Comparison of ENCODE assay signal across 25 cellular contexts in the genomic region with DNA sequence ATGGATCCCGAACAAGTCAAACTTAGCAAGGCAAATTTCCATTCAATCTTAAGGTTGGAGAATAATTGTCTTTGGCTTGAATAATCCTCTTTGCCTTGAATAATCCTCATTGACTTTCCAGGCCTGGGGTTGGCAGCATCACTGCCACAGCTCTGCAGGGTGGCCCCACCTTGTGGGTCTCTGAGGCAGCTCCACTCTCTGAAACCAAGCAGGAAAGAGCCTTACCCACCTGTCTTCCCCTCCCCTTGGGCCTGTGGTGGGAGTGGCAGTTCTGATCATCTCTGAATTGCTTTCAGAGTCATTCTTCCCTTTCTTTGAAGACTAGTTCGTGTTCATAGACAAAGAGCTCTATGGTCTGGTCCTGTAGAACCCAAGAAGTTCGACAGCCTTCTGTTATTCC. TPM values are rescaled to one million over a fixed set of nuclear protein-coding genes. Genes with fewer than 3 reads are reported as not detected.
DNase-seq lines count a peak whose midpoint lies in the region; ATAC-seq and TF ChIP-seq lines count a peak whose summit lies in the region.
"Had no signal": no experiment of that assay in that cellular context is flagged by ENCODE, and none has a peak within 500 bp of the region (broad histone marks: within the 10 kb centered on the region; RNA-seq: fewer than 3 reads in every experiment).

No MANE protein-coding gene starts in this region.

- no peak overlapping the region for H3K4me3 Mint-ChIP-seq in activated T-cell treated with anti-CD3 and anti-CD28 coated beads, Interleukin-2, amount 50 U/mL, for 72 hours
- H3K4me3 Mint-ChIP-seq in activated T-cell treated with anti-CD3 and anti-CD28 coated beads, Interleukin-2, amount 50 U/mL, for 24 hours = no peak overlapping the region
- no peak overlapping the region for H3K4me3 Mint-ChIP-seq in GM23338
- H3K4me3 Mint-ChIP-seq in activated CD8-positive, alpha-beta T cell treated with anti-CD3 and anti-CD28 coated beads for 36 hours = no peak overlapping the region
- H3K4me3 Mint-ChIP-seq in stimulated activated memory B cell treated with anti-CD40 and anti-IgM and Interleukin-4, amounts not matched to agents 10 μg/mL and 1 μg/mL and 100 μg/mL, for 72 hours = no peak overlapping the region
- H3K4me3 Mint-ChIP-seq: activated naive CD4-positive, alpha-beta T cell treated with anti-CD3 and anti-CD28 coated beads, Interleukin-2, amount 50 U/mL, for 24 hours; neural crest cell; stimulated activated naive B cell treated with anti-CD40 and anti-IgM and Interleukin-4, amounts not matched to agents 10 μg/mL and 1 μg/mL and 100 μg/mL, for 72 hours had no signal

- H3K9me2 ChIP-seq in GM23338 (ENCODE audit: insufficient read depth) (no peaks in the 10 kb centered on the region), MM.1S (replicated peaks; ENCODE audit: insufficient read depth, low read length) (no peaks in the 10 kb centered on the region)

- ATAC-seq in activated T-cell treated with anti-CD3 and anti-CD28 coated beads, Interleukin-2, amount 50 U/mL, for 72 hours (replicated peaks in 1 of 2) = peak; percentile 47 to 53
- ATAC-seq in GM23338 (peak; percentile 67), HG02623 (IDR thresholded peaks at IDR 0.05; ENCODE audit: unreplicated experiment) (no peak)
- peak; percentile 72 for ATAC-seq in activated CD8-positive, alpha-beta T cell treated with anti-CD3 and anti-CD28 coated beads for 36 hours
- ATAC-seq in stimulated activated memory B cell treated with anti-CD40 and anti-IgM and Interleukin-4, amounts not matched to agents 10 μg/mL and 1 μg/mL and 100 μg/mL, for 72 hours = no peak
- ATAC-seq: mucosa of descending colon; right cardiac atrium; stimulated activated naive B cell treated with anti-CD40 and anti-IgM and Interleukin-4, amounts not matched to agents 10 μg/mL and 1 μg/mL and 100 μg/mL, for 72 hours had no signal

- no peaks in the 10 kb centered on the region for H3F3A ChIP-seq in GM23338 (replicated peaks; ENCODE audit: low read depth)
- H3F3A ChIP-seq in MM.1S (ENCODE audit: insufficient read depth, low read length) = no peaks in the 10 kb centered on the region

- intact Hi-C loops in activated CD8-positive, alpha-beta T cell treated with anti-CD3 and anti-CD28 coated beads for 36 hours (cut with micrococcal nuclease) = no loop called here

- H3K36me3 ChIP-seq in GM23338 (ENCODE audit: insufficient read depth) (no peaks in the 10 kb centered on the region), MM.1S (replicated peaks; ENCODE audit: insufficient read depth, low read length) (no peaks in the 10 kb centered on the region)
- H3K36me3 ChIP-seq: BE2C, thoracic aorta, vagina had no signal

- H3K9me3 Mint-ChIP-seq in activated T-cell treated with anti-CD3 and anti-CD28 coated beads, Interleukin-2, amount 50 U/mL, for 72 hours = no peaks in the 10 kb centered on the region
- H3K9me3 Mint-ChIP-seq in activated T-cell treated with anti-CD3 and anti-CD28 coated beads, Interleukin-2, amount 50 U/mL, for 24 hours = no peaks in the 10 kb centered on the region
- H3K9me3 Mint-ChIP-seq in GM23338 = peaks cover 3% of the 10 kb centered on the region; the same call in 1 of the 3 replicates
- peaks cover 1% of the 10 kb centered on the region for H3K9me3 Mint-ChIP-seq in activated CD8-positive, alpha-beta T cell treated with anti-CD3 and anti-CD28 coated beads for 36 hours
- no peaks in the 10 kb centered on the region for H3K9me3 Mint-ChIP-seq in stimulated activated memory B cell treated with anti-CD40 and anti-IgM and Interleukin-4, amounts not matched to agents 10 μg/mL and 1 μg/mL and 100 μg/mL, for 72 hours
- H3K9me3 Mint-ChIP-seq: activated naive CD4-positive, alpha-beta T cell treated with anti-CD3 and anti-CD28 coated beads, Interleukin-2, amount 50 U/mL, for 24 hours; neural crest cell; stimulated activated naive B cell treated with anti-CD40 and anti-IgM and Interleukin-4, amounts not matched to agents 10 μg/mL and 1 μg/mL and 100 μg/mL, for 72 hours had no signal

- H3K79me2 ChIP-seq in GM23338 (replicated peaks; ENCODE audit: insufficient read depth) (no peaks in the 10 kb centered on the region), MM.1S (ENCODE audit: low read length) (peaks cover 23% of the 10 kb centered on the region)
- H3K79me2 ChIP-seq: parathyroid adenoma had no signal

- H3K4me1 Mint-ChIP-seq in activated T-cell treated with anti-CD3 and anti-CD28 coated beads, Interleukin-2, amount 50 U/mL, for 72 hours (ENCODE audit: low read depth) = peaks cover 17% of the 10 kb centered on the region
- peaks cover 18% of the 10 kb centered on the region for H3K4me1 Mint-ChIP-seq in activated T-cell treated with anti-CD3 and anti-CD28 coated beads, Interleukin-2, amount 50 U/mL, for 24 hours (ENCODE audit: low read depth)
- H3K4me1 Mint-ChIP-seq in GM23338 = no peaks in the 10 kb centered on the region
- peaks cover 27% of the 10 kb centered on the region for H3K4me1 Mint-ChIP-seq in activated CD8-positive, alpha-beta T cell treated with anti-CD3 and anti-CD28 coated beads for 36 hours (ENCODE audit: low read depth)
- peaks cover 13% of the 10 kb centered on the region for H3K4me1 Mint-ChIP-seq in stimulated activated memory B cell treated with anti-CD40 and anti-IgM and Interleukin-4, amounts not matched to agents 10 μg/mL and 1 μg/mL and 100 μg/mL, for 72 hours
- H3K4me1 Mint-ChIP-seq: neural crest cell had no signal

- H2AFZ ChIP-seq in GM23338 (no peak overlapping the region), MM.1S (ENCODE audit: low read length) (no peak overlapping the region)
- H2AFZ ChIP-seq: parathyroid adenoma had no signal

- H3K9me3 ChIP-seq in MM.1S (replicated peaks; ENCODE audit: insufficient read depth, low read length) = no peaks in the 10 kb centered on the region
- H3K9me3 ChIP-seq: BE2C, mucosa of descending colon, thoracic aorta, vagina had no signal

- CTCF ChIA-PET in activated CD8-positive, alpha-beta T cell treated with anti-CD3 and anti-CD28 coated beads for 36 hours (lab: Charles Lee) = interaction anchor here (0.7 to 1.3 kb wide), 3 partner anchors 20 to 53 kb away, joined by 3 to 6 read pairs (median 4); no protein-coding TSS in a partner anchor

- H4K20me1 ChIP-seq in GM23338 (replicated peaks; ENCODE audit: insufficient read depth) (no peaks in the 10 kb centered on the region), MM.1S (ENCODE audit: insufficient read depth, low read length) (no peaks in the 10 kb centered on the region)

- no peaks in the 10 kb centered on the region for H3K4me1 ChIP-seq in GM23338 (ENCODE audit: insufficient read depth)
- 0 out of 2 replicates have a peak, but pooled peaks cover 9% of the 10 kb centered on the region for H3K4me1 ChIP-seq in MM.1S (ENCODE audit: low read length)
- H3K4me1 ChIP-seq: BE2C, parathyroid adenoma, vagina had no signal

- POLR2A ChIA-PET in activated CD8-positive, alpha-beta T cell treated with anti-CD3 and anti-CD28 coated beads for 36 hours (lab: Charles Lee) = no interaction called here

- peak in 1 of 2 donors; percentile 7 for DNase-seq in activated T-cell treated with anti-CD3 and anti-CD28 coated beads, Interleukin-2, amount 50 U/mL, for 72 hours
- no peak for DNase-seq in activated T-cell treated with anti-CD3 and anti-CD28 coated beads, Interleukin-2, amount 50 U/mL, for 24 hours
- DNase-seq in GM23338 (ENCODE audit: low spot score) (peak; percentile 8), MM.1S (no peak), NCI-H2029 treated with DMSO at 0.1 percent for 48 hours (lab: John Stamatoyannopoulos, UW) (no peak)
- peak; percentile 26 for DNase-seq in activated CD8-positive, alpha-beta T cell treated with anti-CD3 and anti-CD28 coated beads for 36 hours
- DNase-seq: activated CD8-positive, alpha-beta memory T cell treated with anti-CD3 and anti-CD28 coated beads for 24 hours; activated T-cell treated with anti-CD3 and anti-CD28 coated beads, Interleukin-2, amount 50 U/mL, for 48 hours; BE2C; glutamatergic neuron; mucosa of descending colon; NCI-H187; OCI-M1; right cardiac atrium; stimulated activated CD4-positive, alpha-beta T cell treated with anti-CD3 and anti-CD28 coated beads, Interleukin-4, amount 100 ng/mL, for 1 hour; stimulated activated naive B cell treated with anti-CD40 and anti-IgM and Interleukin-4, amounts not matched to agents 10 μg/mL and 1 μg/mL and 100 μg/mL, for 72 hours had no signal

- TF ChIP-seq CTCF in GM23338 (conservative IDR thresholded peaks at IDR 0.05; ENCODE audit: low read depth in 2 of 2) = peak; percentile 17 to 29; a peak in 2 of 4 replicates
- TF ChIP-seq CTCF in activated CD8-positive, alpha-beta T cell treated with anti-CD3 and anti-CD28 coated beads for 36 hours (IDR thresholded peaks at IDR 0.05) = no peak
- no peak for TF ChIP-seq CTCF in MM.1S (IDR thresholded peaks at IDR 0.05; ENCODE audit: low read length)

- H3K27me3 ChIP-seq in GM23338 (ENCODE audit: insufficient read depth) (no peaks in the 10 kb centered on the region), MM.1S (replicated peaks; ENCODE audit: insufficient read depth, low read length) (no peaks in the 10 kb centered on the region)
- H3K27me3 ChIP-seq: BE2C, vagina had no signal

- H3K27ac ChIP-seq in GM23338 (ENCODE audit: low read depth) = no peak overlapping the region
- no peak overlapping the region for H3K27ac ChIP-seq in MM.1S (ENCODE audit: low read length)
- H3K27ac ChIP-seq: parathyroid adenoma, thoracic aorta, vagina, VCaP had no signal

- H3K9ac ChIP-seq in MM.1S (ENCODE audit: low read length) = no peak overlapping the region
- H3K9ac ChIP-seq: parathyroid adenoma had no signal

- H3K4me3 ChIP-seq in GM23338 (no peak overlapping the region), MM.1S (ENCODE audit: low read length) (no peak overlapping the region)
- H3K4me3 ChIP-seq: lung, mucosa of descending colon, thoracic aorta, vagina had no signal

- no peaks in the 10 kb centered on the region for H3K27me3 Mint-ChIP-seq in activated T-cell treated with anti-CD3 and anti-CD28 coated beads, Interleukin-2, amount 50 U/mL, for 72 hours (ENCODE audit: low read depth)
- no peaks in the 10 kb centered on the region for H3K27me3 Mint-ChIP-seq in activated T-cell treated with anti-CD3 and anti-CD28 coated beads, Interleukin-2, amount 50 U/mL, for 24 hours
- H3K27me3 Mint-ChIP-seq in GM23338 (ENCODE audit: insufficient read depth, low read depth, poor library complexity) = peaks cover 2% of the 10 kb centered on the region
- no peaks in the 10 kb centered on the region for H3K27me3 Mint-ChIP-seq in activated CD8-positive, alpha-beta T cell treated with anti-CD3 and anti-CD28 coated beads for 36 hours
- H3K27me3 Mint-ChIP-seq in stimulated activated memory B cell treated with anti-CD40 and anti-IgM and Interleukin-4, amounts not matched to agents 10 μg/mL and 1 μg/mL and 100 μg/mL, for 72 hours = no peaks in the 10 kb centered on the region
- H3K27me3 Mint-ChIP-seq: activated naive CD4-positive, alpha-beta T cell treated with anti-CD3 and anti-CD28 coated beads, Interleukin-2, amount 50 U/mL, for 24 hours; stimulated activated naive B cell treated with anti-CD40 and anti-IgM and Interleukin-4, amounts not matched to agents 10 μg/mL and 1 μg/mL and 100 μg/mL, for 72 hours had no signal

- H3K36me3 Mint-ChIP-seq in activated T-cell treated with anti-CD3 and anti-CD28 coated beads, Interleukin-2, amount 50 U/mL, for 72 hours (ENCODE audit: insufficient read depth in 2 of 2) = no peaks in the 10 kb centered on the region
- H3K36me3 Mint-ChIP-seq in activated T-cell treated with anti-CD3 and anti-CD28 coated beads, Interleukin-2, amount 50 U/mL, for 24 hours (ENCODE audit: low read depth) = no peaks in the 10 kb centered on the region
- H3K36me3 Mint-ChIP-seq in GM23338 (ENCODE audit: low read depth) = no peaks in the 10 kb centered on the region
- H3K36me3 Mint-ChIP-seq in activated CD8-positive, alpha-beta T cell treated with anti-CD3 and anti-CD28 coated beads for 36 hours (ENCODE audit: low read depth) = peaks cover 3% of the 10 kb centered on the region
- H3K36me3 Mint-ChIP-seq in stimulated activated memory B cell treated with anti-CD40 and anti-IgM and Interleukin-4, amounts not matched to agents 10 μg/mL and 1 μg/mL and 100 μg/mL, for 72 hours = peaks cover 6% of the 10 kb centered on the region

- H3K4me2 ChIP-seq in GM23338 (no peak overlapping the region), MM.1S (ENCODE audit: low read depth, low read length) (no peak overlapping the region)

- no peak overlapping the region for H3K27ac Mint-ChIP-seq in activated T-cell treated with anti-CD3 and anti-CD28 coated beads, Interleukin-2, amount 50 U/mL, for 72 hours
- no peak overlapping the region for H3K27ac Mint-ChIP-seq in activated T-cell treated with anti-CD3 and anti-CD28 coated beads, Interleukin-2, amount 50 U/mL, for 24 hours
- no peak overlapping the region for H3K27ac Mint-ChIP-seq in GM23338
- no peak overlapping the region for H3K27ac Mint-ChIP-seq in activated CD8-positive, alpha-beta T cell treated with anti-CD3 and anti-CD28 coated beads for 36 hours
- peak overlapping the region; percentile 31 for H3K27ac Mint-ChIP-seq in stimulated activated memory B cell treated with anti-CD40 and anti-IgM and Interleukin-4, amounts not matched to agents 10 μg/mL and 1 μg/mL and 100 μg/mL, for 72 hours
- H3K27ac Mint-ChIP-seq: stimulated activated naive B cell treated with anti-CD40 and anti-IgM and Interleukin-4, amounts not matched to agents 10 μg/mL and 1 μg/mL and 100 μg/mL, for 72 hours had no signal

RNA-seq across cellular contexts. Expression of a gene that starts 47.5 kb away (rescaled TPM):
- total RNA-seq in activated T-cell treated with anti-CD3 and anti-CD28 coated beads, Interleukin-2, amount 50 U/mL, for 72 hours = 1 to 10 TPM; 6.1 to 9.8 TPM
- 0.87 and 2.3 TPM in 2 replicates for total RNA-seq in GM23338 (2014; rRNA removed; shearing (Covaris generic))
- polyA plus RNA-seq in GM23338 (2016; fragmentation: Nextera tagmentation; extraction: Ambion mirVana) = 0.30 and 0.68 TPM in 2 replicates
- total RNA-seq in activated CD8-positive, alpha-beta T cell treated with anti-CD3 and anti-CD28 coated beads for 36 hours = 10 to 100 TPM; 14.6 to 14.9 TPM

Comparison
In these comparisons a context has a peak if more than half of its experiments do, and no peak if none do; other contexts are left out.
1. ATAC-seq: peak in activated T-cell treated with anti-CD3 and anti-CD28 coated beads, Interleukin-2, amount 50 U/mL, for 72 hours (2 of 2), GM23338 (single experiment) and activated CD8-positive, alpha-beta T cell treated with anti-CD3 and anti-CD28 coated beads for 36 hours (single experiment); none in stimulated activated memory B cell treated with anti-CD40 and anti-IgM and Interleukin-4, amounts not matched to agents 10 μg/mL and 1 μg/mL and 100 μg/mL, for 72 hours (single experiment) and HG02623 (single experiment).
2. DNase-seq: peak in GM23338 (single experiment) and activated CD8-positive, alpha-beta T cell treated with anti-CD3 and anti-CD28 coated beads for 36 hours (single experiment); none in activated T-cell treated with anti-CD3 and anti-CD28 coated beads, Interleukin-2, amount 50 U/mL, for 24 hours (single experiment), MM.1S (single experiment) and NCI-H2029 treated with DMSO at 0.1 percent for 48 hours (single experiment).
3. CTCF ChIP-seq: peak in GM23338 (2 of 2); none in activated CD8-positive, alpha-beta T cell treated with anti-CD3 and anti-CD28 coated beads for 36 hours (single experiment) and MM.1S (single experiment).